8 cellular contexts compared by ENCODE assay signal in genomic region chr11:67238894-67239794, GRCh38. TPM values are rescaled to one million over a fixed set of nuclear protein-coding genes. Genes with fewer than 3 reads are reported as not detected.
DNase-seq lines count a peak whose midpoint lies in the region; ATAC-seq and TF ChIP-seq lines count a peak whose summit lies in the region.

No MANE protein-coding gene starts in this region.

- H3K27ac ChIP-seq in skin epidermis = peak overlapping the region in 19 of 21 experiments; percentile 27 to 99 (median 91)

- intact Hi-C loops in left ventricle myocardium superior (cut with micrococcal nuclease) = no loop called here

- no peak for DNase-seq in activated CD4-positive, alpha-beta T cell treated with anti-CD3 and anti-CD28 coated beads, Interleukin-2, amount 10 ng/mL, durations not matched to agents 7 days and 5 days
- DNase-seq in activated CD4-positive, alpha-beta T cell treated with anti-CD3 and anti-CD28 coated beads for 48 hours = no peak
- no peak for DNase-seq in WTC11 (ENCODE audit: low spot score)
- DNase-seq in left ventricle myocardium superior = no peak
- DNase-seq in NCI-H1417 treated with DMSO at 0.1 percent for 48 hours (lab: John Stamatoyannopoulos, UW) = no peak
- no peak for DNase-seq in GM03348 (ENCODE audit: low spot score)
- no peak for DNase-seq in NCI-H2029 treated with DMSO at 0.1 percent for 48 hours (lab: John Stamatoyannopoulos, UW)

- no peaks in the 10 kb centered on the region for H3K9me3 Mint-ChIP-seq in activated CD4-positive, alpha-beta T cell treated with anti-CD3 and anti-CD28 coated beads, Interleukin-2, amount 10 ng/mL, durations not matched to agents 7 days and 5 days
- H3K9me3 Mint-ChIP-seq in WTC11 = no peaks in the 10 kb centered on the region

- CTCF ChIA-PET in activated CD4-positive, alpha-beta T cell treated with anti-CD3 and anti-CD28 coated beads, Interleukin-2, amount 10 ng/mL, durations not matched to agents 7 days and 5 days (lab: Charles Lee) = interaction anchor here (0.5 to 2.7 kb wide), 7 partner anchors 23 to 850 kb away, joined by 3 to 12 read pairs (median 3); no protein-coding TSS in a partner anchor
- CTCF ChIA-PET in WTC11 (lab: Charles Lee) = interaction anchor here (0.5 to 3.4 kb wide), 18 partner anchors 9 to 391 kb away, joined by 3 to 29 read pairs (median 5); partner anchors contain the start of genes ANKRD13D, KDM2A and PPP1CA

- H3K4me1 Mint-ChIP-seq in activated CD4-positive, alpha-beta T cell treated with anti-CD3 and anti-CD28 coated beads, Interleukin-2, amount 10 ng/mL, durations not matched to agents 7 days and 5 days = peaks cover 59% of the 10 kb centered on the region
- peaks cover 35% of the 10 kb centered on the region for H3K4me1 Mint-ChIP-seq in WTC11

- H3K4me3 Mint-ChIP-seq in activated CD4-positive, alpha-beta T cell treated with anti-CD3 and anti-CD28 coated beads, Interleukin-2, amount 10 ng/mL, durations not matched to agents 7 days and 5 days = peak overlapping the region; percentile 99
- H3K4me3 Mint-ChIP-seq in WTC11 = peak overlapping the region; percentile 96

- peak overlapping the region in 5 of 7 experiments; percentile 9 to 82 (median 75) for H3K4me3 ChIP-seq in skin epidermis

- peak overlapping the region; percentile 99 for H3K27ac Mint-ChIP-seq in activated CD4-positive, alpha-beta T cell treated with anti-CD3 and anti-CD28 coated beads, Interleukin-2, amount 10 ng/mL, durations not matched to agents 7 days and 5 days
- peak overlapping the region; percentile 97 for H3K27ac Mint-ChIP-seq in WTC11

- POLR2A ChIA-PET in activated CD4-positive, alpha-beta T cell treated with anti-CD3 and anti-CD28 coated beads, Interleukin-2, amount 10 ng/mL, durations not matched to agents 7 days and 5 days (lab: Charles Lee) = interaction anchor here (1.4 kb wide), 1 partner anchor 23 kb away, joined by 7 read pairs; no protein-coding TSS in a partner anchor
- POLR2A ChIA-PET in WTC11 (lab: Charles Lee) = interaction anchor here (0.6 to 1.7 kb wide), 15 partner anchors 23 to 1491 kb away, joined by 3 to 11 read pairs (median 4); partner anchors contain the start of genes ANKRD13D, KDM2A and RCE1

- H3K27me3 Mint-ChIP-seq in activated CD4-positive, alpha-beta T cell treated with anti-CD3 and anti-CD28 coated beads, Interleukin-2, amount 10 ng/mL, durations not matched to agents 7 days and 5 days = no peaks in the 10 kb centered on the region
- no peaks in the 10 kb centered on the region for H3K27me3 Mint-ChIP-seq in WTC11 (ENCODE audit: low read depth)

- ATAC-seq in WTC11 (peak; percentile 14), left ventricle myocardium superior (peak; percentile 3)

- TF ChIP-seq CTCF in WTC11 (IDR thresholded peaks at IDR 0.05) = no peak

- peaks cover 43% of the 10 kb centered on the region for H3K36me3 Mint-ChIP-seq in activated CD4-positive, alpha-beta T cell treated with anti-CD3 and anti-CD28 coated beads, Interleukin-2, amount 10 ng/mL, durations not matched to agents 7 days and 5 days (ENCODE audit: low read depth)
- H3K36me3 Mint-ChIP-seq in WTC11 = peaks cover 27% of the 10 kb centered on the region

TF ChIP-seq in WTC11, 78 proteins besides CTCF, POLR2A, EP300 and RAD21:
- TF ChIP-seq USF1 (CRISPR knock-in tag; IDR thresholded peaks at IDR 0.05) = no peak
- no peak for TF ChIP-seq E2F1 (CRISPR knock-in tag; IDR thresholded peaks at IDR 0.05)
- TF ChIP-seq ETV6 (CRISPR knock-in tag; IDR thresholded peaks at IDR 0.05) = no peak

RNA-seq across cellular contexts. Expression of gene GRK2, which starts 27.1 kb away (rescaled TPM):
- total RNA-seq in activated CD4-positive, alpha-beta T cell treated with anti-CD3 and anti-CD28 coated beads, Interleukin-2, amount 10 ng/mL, durations not matched to agents 7 days and 5 days = 100 to 1,000 TPM; 306 to 324 TPM
- total RNA-seq in WTC11 (2021) (59.4 to 68.1 TPM (median 61.4 TPM) in 3 replicates), left ventricle myocardium superior (56.8 TPM)

RNA-seq across cellular contexts. Expression of gene ANKRD13D, which starts 50.0 kb away (rescaled TPM):
- 100 to 1,000 TPM; 135 to 194 TPM for total RNA-seq in activated CD4-positive, alpha-beta T cell treated with anti-CD3 and anti-CD28 coated beads, Interleukin-2, amount 10 ng/mL, durations not matched to agents 7 days and 5 days
- total RNA-seq in WTC11 (2021) = 36.8 to 55.5 TPM (median 42.4 TPM) in 3 replicates
- 13.1 TPM for total RNA-seq in left ventricle myocardium superior
